In genomic region chrX:97045470-97045869, GRCh38 we compare ENCODE assay signal across 39 cellular contexts.
"Had no signal": no experiment of that assay in that cellular context is flagged by ENCODE, and none has a peak within 500 bp of the region (broad histone marks: within the 10 kb centered on the region; RNA-seq: fewer than 3 reads in every experiment).

No MANE protein-coding gene starts in this region.

- ATAC-seq: activated CD4-positive, CD25-positive, alpha-beta regulatory T cell treated with anti-CD3 and anti-CD28 coated beads, Interleukin-2, amount 50 U/mL, for 24 hours; activated CD8-positive, alpha-beta memory T cell treated with anti-CD3 and anti-CD28 coated beads, Interleukin-2, amount 10 ng/mL, durations not matched to agents 7 days and 5 days; PC-3; WTC11 had no signal

- H3K27me3 ChIP-seq: cardiac muscle cell, MG63, Peyer's patch, SJSA1 had no signal

- H3K4me3 Mint-ChIP-seq: activated CD4-positive, alpha-beta memory T cell treated with anti-CD3 and anti-CD28 coated beads, Interleukin-2, amount 10 ng/mL, durations not matched to agents 7 days and 5 days; activated CD8-positive, alpha-beta memory T cell treated with anti-CD3 and anti-CD28 coated beads, Interleukin-2, amount 10 ng/mL, durations not matched to agents 7 days and 5 days; activated naive CD8-positive, alpha-beta T cell treated with anti-CD3 and anti-CD28 coated beads for 36 hours; central memory CD8-positive, alpha-beta T cell; T-helper 1 cell treated with Interleukin-12 subunit alpha and Interleukin-12 subunit beta and Interleukin-4 antibody, amounts not matched to agents 30 μg/mL and 1 μg/mL, for 36 hours; T-helper 2 cell treated with Interferon-gamma antibody and Interleukin-4, amounts not matched to agents 5 μg/mL and 100 μg/mL, for 36 hours; WTC11 had no signal

- H3K9me3 ChIP-seq: MG63, Peyer's patch, SJSA1, SK-N-SH had no signal

- H3K4me1 ChIP-seq: Peyer's patch, SJSA1 had no signal

- H3K36me3 Mint-ChIP-seq: activated CD8-positive, alpha-beta memory T cell treated with anti-CD3 and anti-CD28 coated beads, Interleukin-2, amount 10 ng/mL, durations not matched to agents 7 days and 5 days; activated naive CD8-positive, alpha-beta T cell treated with anti-CD3 and anti-CD28 coated beads for 36 hours; WTC11 had no signal

- H3K27ac ChIP-seq: cardiac muscle cell, Peyer's patch, SJSA1 had no signal

- H3K4me3 ChIP-seq: cardiac muscle cell, MG63, Peyer's patch, SJSA1 had no signal

- H3K27me3 Mint-ChIP-seq: activated CD4-positive, alpha-beta memory T cell treated with anti-CD3 and anti-CD28 coated beads, Interleukin-2, amount 10 ng/mL, durations not matched to agents 7 days and 5 days; activated CD8-positive, alpha-beta memory T cell treated with anti-CD3 and anti-CD28 coated beads, Interleukin-2, amount 10 ng/mL, durations not matched to agents 7 days and 5 days; activated naive CD8-positive, alpha-beta T cell treated with anti-CD3 and anti-CD28 coated beads for 36 hours; central memory CD8-positive, alpha-beta T cell had no signal

- DNase-seq: activated CD4-positive, alpha-beta memory T cell treated with anti-CD3 and anti-CD28 coated beads, Interleukin-2, amount 10 ng/mL, durations not matched to agents 7 days and 5 days; activated CD4-positive, alpha-beta T cell treated with anti-CD3 and anti-CD28 coated beads for 4 hours; activated CD4-positive, alpha-beta T cell treated with anti-CD3 and anti-CD28 coated beads, Interleukin-2, amount 50 U/mL, for 1 hour; activated CD8-positive, alpha-beta memory T cell treated with anti-CD3 and anti-CD28 coated beads for 24 hours; activated CD8-positive, alpha-beta memory T cell treated with anti-CD3 and anti-CD28 coated beads, Interleukin-2, amount 10 ng/mL, durations not matched to agents 7 days and 5 days; activated CD8-positive, alpha-beta memory T cell treated with anti-CD3 and anti-CD28 coated beads, Interleukin-2, amount 50 U/mL, for 48 hours; activated effector memory CD4-positive, alpha-beta T cell treated with anti-CD3 and anti-CD28 coated beads, Interleukin-2, amount 50 U/mL, for 16 hours; activated naive CD4-positive, alpha-beta T cell; activated naive CD4-positive, alpha-beta T cell treated with anti-CD3 and anti-CD28 coated beads, Interleukin-2, amount 50 U/mL, for 16 hours; activated naive CD8-positive, alpha-beta T cell treated with anti-CD3 and anti-CD28 coated beads for 36 hours; activated T-cell treated with anti-CD3 and anti-CD28 coated beads, Interleukin-2, amount 50 U/mL, for 48 hours; amniotic stem cell; aorta; Karpas-422; KBM-7; MG63; NCI-H1092 treated with DMSO at 0.1 percent for 48 hours; NCI-H1417; NCI-H146; NCI-H187; NCI-H2029 treated with DMSO at 0.1 percent for 48 hours; NCI-H2107; NCI-H2171; NCI-H510A; NCI-H526; NCI-H748 treated with DMSO at 0.1 percent for 48 hours; NK-92 treated with Interleukin-12 subunit alpha and Interleukin-12 subunit beta, amount 100 ng/mL, for 24 hours; PC-3; Peyer's patch; RPMI8226; SHP77 treated with DMSO at 0.1 percent for 48 hours; SK-N-SH had no signal

- H3K4me1 Mint-ChIP-seq: activated CD4-positive, alpha-beta memory T cell treated with anti-CD3 and anti-CD28 coated beads, Interleukin-2, amount 10 ng/mL, durations not matched to agents 7 days and 5 days; activated CD8-positive, alpha-beta memory T cell treated with anti-CD3 and anti-CD28 coated beads, Interleukin-2, amount 10 ng/mL, durations not matched to agents 7 days and 5 days; activated naive CD8-positive, alpha-beta T cell treated with anti-CD3 and anti-CD28 coated beads for 36 hours; central memory CD8-positive, alpha-beta T cell had no signal

- H3K9me3 Mint-ChIP-seq: activated CD4-positive, alpha-beta memory T cell treated with anti-CD3 and anti-CD28 coated beads, Interleukin-2, amount 10 ng/mL, durations not matched to agents 7 days and 5 days; activated naive CD8-positive, alpha-beta T cell treated with anti-CD3 and anti-CD28 coated beads for 36 hours; central memory CD8-positive, alpha-beta T cell; T-helper 1 cell treated with Interleukin-12 subunit alpha and Interleukin-12 subunit beta and Interleukin-4 antibody, amounts not matched to agents 30 μg/mL and 1 μg/mL, for 36 hours; T-helper 2 cell treated with Interferon-gamma antibody and Interleukin-4, amounts not matched to agents 5 μg/mL and 100 μg/mL, for 36 hours; WTC11 had no signal

- H3K27ac Mint-ChIP-seq: activated CD4-positive, alpha-beta memory T cell treated with anti-CD3 and anti-CD28 coated beads, Interleukin-2, amount 10 ng/mL, durations not matched to agents 7 days and 5 days; activated CD8-positive, alpha-beta memory T cell treated with anti-CD3 and anti-CD28 coated beads, Interleukin-2, amount 10 ng/mL, durations not matched to agents 7 days and 5 days; activated naive CD8-positive, alpha-beta T cell treated with anti-CD3 and anti-CD28 coated beads for 36 hours; T-helper 1 cell treated with Interleukin-12 subunit alpha and Interleukin-12 subunit beta and Interleukin-4 antibody, amounts not matched to agents 30 μg/mL and 1 μg/mL, for 36 hours; T-helper 2 cell treated with Interferon-gamma antibody and Interleukin-4, amounts not matched to agents 5 μg/mL and 100 μg/mL, for 36 hours; WTC11 had no signal

- H3K36me3 ChIP-seq: cardiac muscle cell, MG63, Peyer's patch, SJSA1 had no signal
